ENCODE assay signal across 1 cellular context in the genomic region with DNA sequence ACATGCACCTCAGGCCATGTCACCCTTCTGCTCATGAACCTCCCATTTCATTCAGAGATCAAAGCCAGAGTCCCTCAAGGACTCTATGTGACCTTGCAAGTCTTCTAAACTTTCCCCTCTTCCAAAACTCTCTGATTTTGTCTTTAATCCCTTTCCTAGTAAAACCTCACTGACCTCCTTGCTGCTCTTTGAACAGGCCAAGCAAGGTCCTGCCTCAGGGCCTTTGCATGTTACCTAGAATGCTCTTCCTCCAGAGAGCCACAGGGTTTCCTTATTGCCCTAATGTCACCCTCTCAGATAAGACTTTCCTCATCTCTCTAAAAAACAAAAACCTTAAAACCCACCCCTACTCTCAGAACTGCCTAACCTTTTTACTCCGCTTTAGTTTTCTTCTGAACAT.
TF ChIP-seq lines count a peak whose summit lies in the region.

No MANE protein-coding gene starts in this region.

TF ChIP-seq in WTC11, 78 proteins besides CTCF, POLR2A, EP300 and RAD21 (continued from another document):
- TF ChIP-seq, protein P1, sequence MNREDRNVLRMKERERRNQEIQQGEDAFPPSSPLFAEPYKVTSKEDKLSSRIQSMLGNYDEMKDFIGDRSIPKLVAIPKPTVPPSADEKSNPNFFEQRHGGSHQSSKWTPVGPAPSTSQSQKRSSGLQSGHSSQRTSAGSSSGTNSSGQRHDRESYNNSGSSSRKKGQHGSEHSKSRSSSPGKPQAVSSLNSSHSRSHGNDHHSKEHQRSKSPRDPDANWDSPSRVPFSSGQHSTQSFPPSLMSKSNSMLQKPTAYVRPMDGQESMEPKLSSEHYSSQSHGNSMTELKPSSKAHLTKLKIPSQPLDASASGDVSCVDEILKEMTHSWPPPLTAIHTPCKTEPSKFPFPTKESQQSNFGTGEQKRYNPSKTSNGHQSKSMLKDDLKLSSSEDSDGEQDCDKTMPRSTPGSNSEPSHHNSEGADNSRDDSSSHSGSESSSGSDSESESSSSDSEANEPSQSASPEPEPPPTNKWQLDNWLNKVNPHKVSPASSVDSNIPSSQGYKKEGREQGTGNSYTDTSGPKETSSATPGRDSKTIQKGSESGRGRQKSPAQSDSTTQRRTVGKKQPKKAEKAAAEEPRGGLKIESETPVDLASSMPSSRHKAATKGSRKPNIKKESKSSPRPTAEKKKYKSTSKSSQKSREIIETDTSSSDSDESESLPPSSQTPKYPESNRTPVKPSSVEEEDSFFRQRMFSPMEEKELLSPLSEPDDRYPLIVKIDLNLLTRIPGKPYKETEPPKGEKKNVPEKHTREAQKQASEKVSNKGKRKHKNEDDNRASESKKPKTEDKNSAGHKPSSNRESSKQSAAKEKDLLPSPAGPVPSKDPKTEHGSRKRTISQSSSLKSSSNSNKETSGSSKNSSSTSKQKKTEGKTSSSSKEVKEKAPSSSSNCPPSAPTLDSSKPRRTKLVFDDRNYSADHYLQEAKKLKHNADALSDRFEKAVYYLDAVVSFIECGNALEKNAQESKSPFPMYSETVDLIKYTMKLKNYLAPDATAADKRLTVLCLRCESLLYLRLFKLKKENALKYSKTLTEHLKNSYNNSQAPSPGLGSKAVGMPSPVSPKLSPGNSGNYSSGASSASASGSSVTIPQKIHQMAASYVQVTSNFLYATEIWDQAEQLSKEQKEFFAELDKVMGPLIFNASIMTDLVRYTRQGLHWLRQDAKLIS (CRISPR knock-in tag; IDR thresholded peaks at IDR 0.05; ENCODE audit: borderline replicate concordance): no peak
- TF ChIP-seq, protein P2, sequence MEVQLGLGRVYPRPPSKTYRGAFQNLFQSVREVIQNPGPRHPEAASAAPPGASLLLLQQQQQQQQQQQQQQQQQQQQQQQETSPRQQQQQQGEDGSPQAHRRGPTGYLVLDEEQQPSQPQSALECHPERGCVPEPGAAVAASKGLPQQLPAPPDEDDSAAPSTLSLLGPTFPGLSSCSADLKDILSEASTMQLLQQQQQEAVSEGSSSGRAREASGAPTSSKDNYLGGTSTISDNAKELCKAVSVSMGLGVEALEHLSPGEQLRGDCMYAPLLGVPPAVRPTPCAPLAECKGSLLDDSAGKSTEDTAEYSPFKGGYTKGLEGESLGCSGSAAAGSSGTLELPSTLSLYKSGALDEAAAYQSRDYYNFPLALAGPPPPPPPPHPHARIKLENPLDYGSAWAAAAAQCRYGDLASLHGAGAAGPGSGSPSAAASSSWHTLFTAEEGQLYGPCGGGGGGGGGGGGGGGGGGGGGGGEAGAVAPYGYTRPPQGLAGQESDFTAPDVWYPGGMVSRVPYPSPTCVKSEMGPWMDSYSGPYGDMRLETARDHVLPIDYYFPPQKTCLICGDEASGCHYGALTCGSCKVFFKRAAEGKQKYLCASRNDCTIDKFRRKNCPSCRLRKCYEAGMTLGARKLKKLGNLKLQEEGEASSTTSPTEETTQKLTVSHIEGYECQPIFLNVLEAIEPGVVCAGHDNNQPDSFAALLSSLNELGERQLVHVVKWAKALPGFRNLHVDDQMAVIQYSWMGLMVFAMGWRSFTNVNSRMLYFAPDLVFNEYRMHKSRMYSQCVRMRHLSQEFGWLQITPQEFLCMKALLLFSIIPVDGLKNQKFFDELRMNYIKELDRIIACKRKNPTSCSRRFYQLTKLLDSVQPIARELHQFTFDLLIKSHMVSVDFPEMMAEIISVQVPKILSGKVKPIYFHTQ (CRISPR knock-in tag; IDR thresholded peaks at IDR 0.05): no peak
- TF ChIP-seq, protein P3, sequence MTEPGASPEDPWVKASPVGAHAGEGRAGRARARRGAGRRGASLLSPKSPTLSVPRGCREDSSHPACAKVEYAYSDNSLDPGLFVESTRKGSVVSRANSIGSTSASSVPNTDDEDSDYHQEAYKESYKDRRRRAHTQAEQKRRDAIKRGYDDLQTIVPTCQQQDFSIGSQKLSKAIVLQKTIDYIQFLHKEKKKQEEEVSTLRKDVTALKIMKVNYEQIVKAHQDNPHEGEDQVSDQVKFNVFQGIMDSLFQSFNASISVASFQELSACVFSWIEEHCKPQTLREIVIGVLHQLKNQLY (CRISPR knock-in tag; IDR thresholded peaks at IDR 0.05): no peak
- TF ChIP-seq ZNF219 (CRISPR knock-in tag; IDR thresholded peaks at IDR 0.05; ENCODE audit: borderline replicate concordance) (no peak), ESRRA (CRISPR knock-in tag; IDR thresholded peaks at IDR 0.05; ENCODE audit: borderline replicate concordance) (no peak), ELF4 (CRISPR knock-in tag; IDR thresholded peaks at IDR 0.05; ENCODE audit: low read depth) (no peak), FOXK1 (CRISPR knock-in tag; IDR thresholded peaks at IDR 0.05) (no peak), ZNF317 (CRISPR knock-in tag; IDR thresholded peaks at IDR 0.05; ENCODE audit: borderline replicate concordance, low read depth) (no peak)
- TF ChIP-seq, protein P4, sequence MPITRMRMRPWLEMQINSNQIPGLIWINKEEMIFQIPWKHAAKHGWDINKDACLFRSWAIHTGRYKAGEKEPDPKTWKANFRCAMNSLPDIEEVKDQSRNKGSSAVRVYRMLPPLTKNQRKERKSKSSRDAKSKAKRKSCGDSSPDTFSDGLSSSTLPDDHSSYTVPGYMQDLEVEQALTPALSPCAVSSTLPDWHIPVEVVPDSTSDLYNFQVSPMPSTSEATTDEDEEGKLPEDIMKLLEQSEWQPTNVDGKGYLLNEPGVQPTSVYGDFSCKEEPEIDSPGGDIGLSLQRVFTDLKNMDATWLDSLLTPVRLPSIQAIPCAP (CRISPR knock-in tag; IDR thresholded peaks at IDR 0.05): no peak
- TF ChIP-seq, protein P5, sequence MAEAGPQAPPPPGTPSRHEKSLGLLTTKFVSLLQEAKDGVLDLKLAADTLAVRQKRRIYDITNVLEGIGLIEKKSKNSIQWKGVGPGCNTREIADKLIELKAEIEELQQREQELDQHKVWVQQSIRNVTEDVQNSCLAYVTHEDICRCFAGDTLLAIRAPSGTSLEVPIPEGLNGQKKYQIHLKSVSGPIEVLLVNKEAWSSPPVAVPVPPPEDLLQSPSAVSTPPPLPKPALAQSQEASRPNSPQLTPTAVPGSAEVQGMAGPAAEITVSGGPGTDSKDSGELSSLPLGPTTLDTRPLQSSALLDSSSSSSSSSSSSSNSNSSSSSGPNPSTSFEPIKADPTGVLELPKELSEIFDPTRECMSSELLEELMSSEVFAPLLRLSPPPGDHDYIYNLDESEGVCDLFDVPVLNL (CRISPR knock-in tag; IDR thresholded peaks at IDR 0.05; ENCODE audit: borderline replicate concordance, low read depth): no peak
TF ChIP-seq in WTC11: peak in this region for 0.
